ENCODE assay signal across 17 cellular contexts in genomic region chr3:31710123-31710841, GRCh38.
A peak's percentile ranks its signal among the peaks of the same experiment; 100 is the strongest.
DNase-seq lines count a peak whose midpoint lies in the region; ATAC-seq and TF ChIP-seq lines count a peak whose summit lies in the region.
"Had no signal": no experiment of that assay in that cellular context is flagged by ENCODE, and none has a peak within 500 bp of the region (broad histone marks: within the 10 kb centered on the region; RNA-seq: fewer than 3 reads in every experiment).

No MANE protein-coding gene starts in this region.

- DNase-seq in NCI-H2107 treated with DMSO at 0.1 percent for 48 hours (lab: John Stamatoyannopoulos, UW; ENCODE audit: unreplicated experiment) = peak; percentile 37
- DNase-seq in NCI-H2107 (lab: John Stamatoyannopoulos, UW) = no peak
- DNase-seq in NCI-H146 treated with DMSO at 0.1 percent for 48 hours (lab: John Stamatoyannopoulos, UW; ENCODE audit: unreplicated experiment) = peak; percentile 24
- peak; percentile 22 for DNase-seq in fibroblast of pulmonary artery (ENCODE audit: low read depth)
- no peak for DNase-seq in stimulated activated naive B cell treated with anti-CD40 and anti-IgM and Interleukin-4, amounts not matched to agents 10 μg/mL and 1 μg/mL and 100 μg/mL, for 72 hours
- no peak for DNase-seq in middle frontal gyrus (ENCODE audit: extremely low spot score, low spot score)
- DNase-seq in RWPE1 (ENCODE audit: low spot score) = no peak
- DNase-seq: activated CD8-positive, alpha-beta T cell treated with anti-CD3 and anti-CD28 coated beads, Interleukin-2, amount 10 ng/mL, durations not matched to agents 7 days and 5 days; CD4-positive, alpha-beta T cell; foreskin keratinocyte; KBM-7; midbrain; NCI-H1436; stimulated activated CD4-positive, alpha-beta T cell treated with anti-CD3 and anti-CD28 coated beads, Interleukin-4, amount 100 ng/mL, for 1 hour; transverse colon had no signal

- H3K27me3 Mint-ChIP-seq in stimulated activated naive B cell treated with anti-CD40 and anti-IgM and Interleukin-4, amounts not matched to agents 10 μg/mL and 1 μg/mL and 100 μg/mL, for 72 hours = no peaks in the 10 kb centered on the region
- peaks cover 3% of the 10 kb centered on the region for H3K27me3 Mint-ChIP-seq in activated T-helper 17 cell treated with anti-CD3 and anti-CD28 coated beads, Interleukin-2, amount 50 U/mL, for 72 hours
- H3K27me3 Mint-ChIP-seq: CD4-positive, alpha-beta T cell had no signal

- H3K4me3 ChIP-seq in fibroblast of pulmonary artery (replicated peaks; ENCODE audit: low read depth, low read length) = no peak overlapping the region
- H3K4me3 ChIP-seq: A549, transverse colon had no signal

- peak overlapping the region in 1 of 2 donors; percentile 26 for H3K4me3 Mint-ChIP-seq in stimulated activated naive B cell treated with anti-CD40 and anti-IgM and Interleukin-4, amounts not matched to agents 10 μg/mL and 1 μg/mL and 100 μg/mL, for 72 hours
- no peak overlapping the region for H3K4me3 Mint-ChIP-seq in activated T-helper 17 cell treated with anti-CD3 and anti-CD28 coated beads, Interleukin-2, amount 50 U/mL, for 72 hours
- H3K4me3 Mint-ChIP-seq: activated CD8-positive, alpha-beta T cell treated with anti-CD3 and anti-CD28 coated beads, Interleukin-2, amount 10 ng/mL, durations not matched to agents 7 days and 5 days; CD4-positive, alpha-beta T cell had no signal

- CTCF ChIA-PET in RWPE1 (lab: Yijun Ruan, JAX) = interaction anchor here (0.6 kb wide), 1 partner anchor 719 kb away, joined by 3 read pairs; no protein-coding TSS in a partner anchor

- POLR2A ChIA-PET in RWPE1 (lab: Yijun Ruan, JAX; ENCODE audit: low non-redundant PET) = no interaction called here

- H3K27ac Mint-ChIP-seq in stimulated activated naive B cell treated with anti-CD40 and anti-IgM and Interleukin-4, amounts not matched to agents 10 μg/mL and 1 μg/mL and 100 μg/mL, for 72 hours = peak overlapping the region; percentile 38
- H3K27ac Mint-ChIP-seq in activated T-helper 17 cell treated with anti-CD3 and anti-CD28 coated beads, Interleukin-2, amount 50 U/mL, for 72 hours = no peak overlapping the region
- H3K27ac Mint-ChIP-seq: activated CD8-positive, alpha-beta T cell treated with anti-CD3 and anti-CD28 coated beads, Interleukin-2, amount 10 ng/mL, durations not matched to agents 7 days and 5 days; CD4-positive, alpha-beta T cell had no signal

- H3K36me3 Mint-ChIP-seq in stimulated activated naive B cell treated with anti-CD40 and anti-IgM and Interleukin-4, amounts not matched to agents 10 μg/mL and 1 μg/mL and 100 μg/mL, for 72 hours = peaks cover 57 to 84% of the 10 kb centered on the region in 2 donors
- H3K36me3 Mint-ChIP-seq in activated T-helper 17 cell treated with anti-CD3 and anti-CD28 coated beads, Interleukin-2, amount 50 U/mL, for 72 hours (ENCODE audit: low read depth) = no peaks in the 10 kb centered on the region

- peaks cover 8% of the 10 kb centered on the region in 2 donors for H3K9me3 Mint-ChIP-seq in stimulated activated naive B cell treated with anti-CD40 and anti-IgM and Interleukin-4, amounts not matched to agents 10 μg/mL and 1 μg/mL and 100 μg/mL, for 72 hours
- H3K9me3 Mint-ChIP-seq in activated T-helper 17 cell treated with anti-CD3 and anti-CD28 coated beads, Interleukin-2, amount 50 U/mL, for 72 hours = no peaks in the 10 kb centered on the region

- no peak overlapping the region for H3K27ac ChIP-seq in RWPE1
- H3K27ac ChIP-seq: A549, foreskin keratinocyte, transverse colon had no signal

- peaks cover 56 to 88% of the 10 kb centered on the region in 2 donors for H3K4me1 Mint-ChIP-seq in stimulated activated naive B cell treated with anti-CD40 and anti-IgM and Interleukin-4, amounts not matched to agents 10 μg/mL and 1 μg/mL and 100 μg/mL, for 72 hours
- no peaks in the 10 kb centered on the region for H3K4me1 Mint-ChIP-seq in activated T-helper 17 cell treated with anti-CD3 and anti-CD28 coated beads, Interleukin-2, amount 50 U/mL, for 72 hours

- TF ChIP-seq CTCF in fibroblast of pulmonary artery (IDR thresholded peaks at IDR 0.05; ENCODE audit: low read length, missing control alignments) (no peak), RWPE1 (conservative IDR thresholded peaks at IDR 0.05; ENCODE audit: low read depth) (no peak)

- peak; percentile 40 to 44 for ATAC-seq in stimulated activated naive B cell treated with anti-CD40 and anti-IgM and Interleukin-4, amounts not matched to agents 10 μg/mL and 1 μg/mL and 100 μg/mL, for 72 hours (replicated peaks)
- no peak for ATAC-seq in activated T-helper 17 cell treated with anti-CD3 and anti-CD28 coated beads, Interleukin-2, amount 50 U/mL, for 72 hours (replicated peaks)
- ATAC-seq: A549; activated CD8-positive, alpha-beta T cell treated with anti-CD3 and anti-CD28 coated beads, Interleukin-2, amount 10 ng/mL, durations not matched to agents 7 days and 5 days; foreskin keratinocyte had no signal

Comparison
In these comparisons a context has a peak if more than half of its experiments do, and no peak if none do; other contexts are left out.
1. DNase-seq: peak in NCI-H2107 treated with DMSO at 0.1 percent for 48 hours (single experiment), NCI-H146 treated with DMSO at 0.1 percent for 48 hours (single experiment) and fibroblast of pulmonary artery (single experiment); none in NCI-H2107 (single experiment), stimulated activated naive B cell treated with anti-CD40 and anti-IgM and Interleukin-4, amounts not matched to agents 10 μg/mL and 1 μg/mL and 100 μg/mL, for 72 hours (single experiment), middle frontal gyrus (single experiment) and RWPE1 (single experiment).